In the genomic region with DNA sequence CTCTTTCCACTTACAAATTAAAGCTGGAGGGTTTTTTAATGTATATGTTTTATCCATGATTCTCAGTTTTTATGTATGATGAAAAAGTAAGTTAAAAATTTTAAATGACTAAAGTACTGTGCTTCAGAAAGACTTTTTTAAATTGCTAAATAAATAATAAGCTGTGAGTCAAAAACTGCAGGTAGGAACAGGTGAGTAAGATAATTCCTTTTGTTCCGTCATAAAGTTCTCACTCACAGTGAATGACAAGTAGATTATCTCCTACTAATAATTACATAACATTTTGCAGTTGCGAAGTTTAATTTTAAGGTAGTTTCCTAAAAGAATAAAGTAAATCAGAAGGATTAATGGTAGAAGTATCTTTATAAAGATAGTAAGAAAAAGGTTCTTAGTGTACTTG, we compare ENCODE assay signal across 21 cellular contexts.
"Had no signal": no experiment of that assay in that cellular context is flagged by ENCODE, and none has a peak within 500 bp of the region (broad histone marks: within the 10 kb centered on the region; RNA-seq: fewer than 3 reads in every experiment).

No MANE protein-coding gene starts in this region.

- H2AFZ ChIP-seq: neural progenitor cell had no signal

- H3K27ac Mint-ChIP-seq: activated T-helper 1 cell treated with anti-CD3 and anti-CD28 coated beads, Interleukin-12 subunit alpha, Interleukin-12 subunit beta, Interleukin-2, Interleukin-4 antibody, amounts not matched to agents 30 ng/mL and 10 ng/mL and 1 ng/mL, durations not matched to agents 14 hours and 24 hours and 36 hours; neural progenitor cell; T-helper 1 cell treated with Interleukin-12 subunit alpha and Interleukin-12 subunit beta and Interleukin-4 antibody, amounts not matched to agents 30 μg/mL and 1 μg/mL, for 36 hours had no signal

- H3K36me3 ChIP-seq: gastrocnemius medialis, heart left ventricle, neural progenitor cell, right lobe of liver, WERI-Rb-1 had no signal

- H3K4me3 ChIP-seq: coronary artery, gastrocnemius medialis, heart left ventricle, neural progenitor cell, psoas muscle, right lobe of liver, smooth muscle cell, testis had no signal

- H3K9me3 ChIP-seq: gastrocnemius medialis, heart left ventricle, psoas muscle, right lobe of liver, testis had no signal

- H3K4me1 ChIP-seq: neural progenitor cell, right lobe of liver, testis had no signal

- H3K36me3 Mint-ChIP-seq: neural progenitor cell had no signal

- H3K4me1 Mint-ChIP-seq: neural progenitor cell had no signal

- H3K9me3 Mint-ChIP-seq: activated CD4-positive, alpha-beta memory T cell treated with anti-CD3 and anti-CD28 coated beads for 36 hours; activated T-helper 1 cell treated with anti-CD3 and anti-CD28 coated beads, Interleukin-12 subunit alpha, Interleukin-12 subunit beta, Interleukin-2, Interleukin-4 antibody, amounts not matched to agents 30 ng/mL and 10 ng/mL and 1 ng/mL, durations not matched to agents 14 hours and 24 hours and 36 hours; central memory CD8-positive, alpha-beta T cell; neural progenitor cell; stimulated activated naive CD8-positive, alpha-beta T cell treated with anti-CD3 and anti-CD28 coated beads, Interleukin-15, amount 100 ng/mL, for 72 hours; T-helper 1 cell treated with Interleukin-12 subunit alpha and Interleukin-12 subunit beta and Interleukin-4 antibody, amounts not matched to agents 30 μg/mL and 1 μg/mL, for 36 hours had no signal

- H3K4me2 ChIP-seq: neural progenitor cell, smooth muscle cell had no signal

- H3K4me3 Mint-ChIP-seq: activated CD4-positive, alpha-beta memory T cell treated with anti-CD3 and anti-CD28 coated beads for 36 hours; activated CD4-positive, alpha-beta T cell treated with anti-CD3 and anti-CD28 coated beads for 36 hours; activated T-helper 1 cell treated with anti-CD3 and anti-CD28 coated beads, Interleukin-12 subunit alpha, Interleukin-12 subunit beta, Interleukin-2, Interleukin-4 antibody, amounts not matched to agents 30 ng/mL and 10 ng/mL and 1 ng/mL, durations not matched to agents 14 hours and 24 hours and 36 hours; neural progenitor cell; T-helper 1 cell treated with Interleukin-12 subunit alpha and Interleukin-12 subunit beta and Interleukin-4 antibody, amounts not matched to agents 30 μg/mL and 1 μg/mL, for 36 hours had no signal

- H3K27ac ChIP-seq: coronary artery, gastrocnemius medialis, heart left ventricle, neural progenitor cell, psoas muscle, right lobe of liver, testis, WERI-Rb-1 had no signal

- H3K27me3 ChIP-seq: gastrocnemius medialis, heart left ventricle, neural progenitor cell, right lobe of liver, testis had no signal

- ATAC-seq: activated CD4-positive, alpha-beta T cell treated with anti-CD3 and anti-CD28 coated beads for 36 hours; gastrocnemius medialis; heart left ventricle; psoas muscle; right lobe of liver; SK-N-SH treated with all-trans-retinoic acid at 6 μM for 48 hours; stimulated activated naive CD8-positive, alpha-beta T cell treated with anti-CD3 and anti-CD28 coated beads, Interleukin-15, amount 100 ng/mL, for 72 hours had no signal

- H3K27me3 Mint-ChIP-seq: activated CD4-positive, alpha-beta memory T cell treated with anti-CD3 and anti-CD28 coated beads for 36 hours; activated CD4-positive, alpha-beta T cell treated with anti-CD3 and anti-CD28 coated beads for 36 hours; central memory CD8-positive, alpha-beta T cell; stimulated activated naive CD8-positive, alpha-beta T cell treated with anti-CD3 and anti-CD28 coated beads, Interleukin-15, amount 100 ng/mL, for 72 hours had no signal

- DNase-seq: activated CD4-positive, alpha-beta memory T cell treated with anti-CD3 and anti-CD28 coated beads for 36 hours; activated CD4-positive, alpha-beta T cell treated with anti-CD3 and anti-CD28 coated beads for 36 hours; activated naive CD4-positive, alpha-beta T cell; amniotic stem cell; effector CD8-positive, alpha-beta T cell; gastrocnemius medialis; heart left ventricle; psoas muscle; right lobe of liver; stimulated activated CD4-positive, alpha-beta T cell treated with anti-CD3 and anti-CD28 coated beads, Interleukin-4, amount 100 ng/mL, for 4 hours; stimulated activated CD8-positive, alpha-beta memory T cell treated with anti-CD3 and anti-CD28 coated beads, Interleukin-4, amount 100 ng/mL, for 48 hours; stimulated activated naive CD8-positive, alpha-beta T cell treated with anti-CD3 and anti-CD28 coated beads, Interleukin-15, amount 100 ng/mL, for 72 hours; testis; WERI-Rb-1 had no signal
